Comparison of ENCODE assay signal across 24 cellular contexts in genomic region chr3:15120986-15121385, GRCh38. TPM values are rescaled to one million over a fixed set of nuclear protein-coding genes. Genes with fewer than 3 reads are reported as not detected.
A peak's percentile ranks its signal among the peaks of the same experiment; 100 is the strongest.
DNase-seq lines count a peak whose midpoint lies in the region; ATAC-seq and TF ChIP-seq lines count a peak whose summit lies in the region.
"Had no signal": no experiment of that assay in that cellular context is flagged by ENCODE, and none has a peak within 500 bp of the region (broad histone marks: within the 10 kb centered on the region; RNA-seq: fewer than 3 reads in every experiment).

No MANE protein-coding gene starts in this region.

- no peak for TF ChIP-seq CTCF in lung (IDR thresholded peaks at IDR 0.05; ENCODE audit: control extremely low read depth, extremely low read depth)
- TF ChIP-seq CTCF in esophagus muscularis mucosa (IDR thresholded peaks at IDR 0.05), result no peak

- intact Hi-C loops in esophagus muscularis mucosa (cut with DNase I), result no loop called here

- H3K4me3 ChIP-seq in lung, result no peak overlapping the region
- no peak overlapping the region for H3K4me3 ChIP-seq in esophagus muscularis mucosa
- H3K4me3 ChIP-seq: A549, gastroesophageal sphincter, mucosa of descending colon, right atrium auricular region, stomach, upper lobe of left lung had no signal

- H3K9me3 ChIP-seq in lung (ENCODE audit: control insufficient read depth in 2 of 2, insufficient read depth in 1 of 2, low read length in 1 of 2) (no peaks in the 10 kb centered on the region), esophagus muscularis mucosa (no peaks in the 10 kb centered on the region)
- H3K9me3 ChIP-seq: A549, gastroesophageal sphincter, mucosa of descending colon, stomach, upper lobe of left lung had no signal

- H3K27me3 ChIP-seq in lung (ENCODE audit: control insufficient read depth, insufficient read depth), result no peaks in the 10 kb centered on the region
- H3K27me3 ChIP-seq in esophagus muscularis mucosa, result peaks cover 0 to 14% (median 0%) of the 10 kb centered on the region in 4 donors
- H3K27me3 ChIP-seq: right atrium auricular region, upper lobe of left lung had no signal

- no peak for TF ChIP-seq POLR2A in esophagus muscularis mucosa (IDR thresholded peaks at IDR 0.05; ENCODE audit: low read depth)

- WGBS in lung, 2 donors, result 39 to 62% methylated on average over 2 of the region's 2 CpGs
- 39% methylated on average over 2 of the region's 2 CpGs for WGBS in esophagus muscularis mucosa

- H3K27ac ChIP-seq in lung (ENCODE audit: low read depth in 1 of 2, low read length in 1 of 2) (no peak overlapping the region), esophagus muscularis mucosa (replicated peaks in 1 of 4) (no peak overlapping the region)
- H3K27ac ChIP-seq: A549, C4-2B, gastroesophageal sphincter, right atrium auricular region, stomach, upper lobe of left lung had no signal

- DNase-seq in NCI-H2081 (lab: John Stamatoyannopoulos, UW) (peak; percentile 21 to 59), NCI-H2081 treated with DMSO at 0.1 percent for 48 hours (lab: John Stamatoyannopoulos, UW) (no peak), NCI-H2196 treated with DMSO at 0.1 percent for 48 hours (lab: John Stamatoyannopoulos, UW; ENCODE audit: unreplicated experiment) (peak; percentile 50), lung (ENCODE audit: low spot score) (peak; percentile 39), esophagus muscularis mucosa (ENCODE audit: extremely low spot score) (no peak), mucosa of gallbladder (ENCODE audit: low spot score) (no peak), NCI-H524 (lab: John Stamatoyannopoulos, UW) (no peak)
- DNase-seq: activated CD8-positive, alpha-beta T cell treated with anti-CD3 and anti-CD28 coated beads, Interleukin-2, amount 10 ng/mL, durations not matched to agents 7 days and 5 days; activated T-cell treated with anti-CD3 and anti-CD28 coated beads, Interleukin-2, amount 50 U/mL, for 72 hours; dermis blood vessel endothelial cell; erythroblast; left cardiac atrium; mucosa of descending colon; NCI-H1930; stomach; T-cell; upper lobe of left lung had no signal

- no peaks in the 10 kb centered on the region for H3K4me1 ChIP-seq in lung (ENCODE audit: control insufficient read depth in 2 of 2, insufficient read depth in 2 of 2, low read length in 2 of 2)
- H3K4me1 ChIP-seq in esophagus muscularis mucosa, result peaks cover 0 to 7% (median 0%) of the 10 kb centered on the region in 4 donors
- H3K4me1 ChIP-seq: gastroesophageal sphincter, right atrium auricular region had no signal

- no peak for TF ChIP-seq EP300 in esophagus muscularis mucosa (IDR thresholded peaks at IDR 0.05)

- ATAC-seq in HG03066 (IDR thresholded peaks at IDR 0.05; ENCODE audit: low read depth, unreplicated experiment) (peak; percentile 83), lung (ENCODE audit: insufficient read depth, low FRiP score) (no peak)
- ATAC-seq: A549; activated CD8-positive, alpha-beta T cell treated with anti-CD3 and anti-CD28 coated beads, Interleukin-2, amount 10 ng/mL, durations not matched to agents 7 days and 5 days; activated T-cell treated with anti-CD3 and anti-CD28 coated beads, Interleukin-2, amount 50 U/mL, for 72 hours; gastroesophageal sphincter; HCT116; left cardiac atrium; mucosa of descending colon; Right ventricle myocardium inferior; T-cell had no signal

- H3K36me3 ChIP-seq in lung (ENCODE audit: control insufficient read depth in 2 of 2, insufficient read depth in 2 of 2, low read length in 2 of 2), result no peaks in the 10 kb centered on the region
- no peaks in the 10 kb centered on the region for H3K36me3 ChIP-seq in esophagus muscularis mucosa
- H3K36me3 ChIP-seq: gastroesophageal sphincter, right atrium auricular region, stomach, upper lobe of left lung had no signal

RNA-seq across cellular contexts. Expression of gene RBSN, which starts 22.0 kb away (rescaled TPM):
- total RNA-seq in lung (10 to 100 TPM; 26.5 to 33.8 TPM), esophagus muscularis mucosa (10 to 100 TPM; 31.6 to 45.7 (median 39.0) TPM), mucosa of gallbladder (19.2 TPM)
- polyA plus RNA-seq in lung, result 1 to 10 TPM; 7.9 to 8.3 TPM

RNA-seq across cellular contexts. Expression of gene MRPS25, which starts 55.9 kb away (rescaled TPM):
- total RNA-seq in lung (10 to 100 TPM; 19.9 to 66.1 TPM), esophagus muscularis mucosa (10 to 100 TPM; 17.6 to 32.3 (median 23.6) TPM), mucosa of gallbladder (48.8 TPM)
- 10 to 100 TPM; 48.8 to 71.5 TPM for polyA plus RNA-seq in lung

Comparison
In these comparisons a context has a peak if more than half of its experiments do, and no peak if none do; other contexts are left out.
1. DNase-seq: peak in NCI-H2081 (2 of 2), NCI-H2196 treated with DMSO at 0.1 percent for 48 hours (single experiment) and lung (single experiment); none in NCI-H2081 treated with DMSO at 0.1 percent for 48 hours (single experiment), esophagus muscularis mucosa (single experiment), mucosa of gallbladder (single experiment) and NCI-H524 (0 of 2).